Comparison of ENCODE assay signal across 8 cellular contexts in genomic region chr5:151447174-151448037, GRCh38. TPM values are rescaled to one million over a fixed set of nuclear protein-coding genes. Genes with fewer than 3 reads are reported as not detected.
DNase-seq lines count a peak whose midpoint lies in the region; ATAC-seq, FAIRE-seq and TF ChIP-seq lines count a peak whose summit lies in the region.

Gene SLC36A1 (plus strand): TSS chr5:151447603. CDS start chr5:151458793, 11,190 bp downstream.

- TF ChIP-seq CTCF in progenitor cell of endocrine pancreas (IDR thresholded peaks at IDR 0.05; ENCODE audit: unreplicated experiment) = peak; percentile 93
- TF ChIP-seq CTCF in upper lobe of right lung (IDR thresholded peaks at IDR 0.05) = peak; percentile 95

- no peaks in the 10 kb centered on the region for H3K36me3 Mint-ChIP-seq in progenitor cell of endocrine pancreas (ENCODE audit: insufficient read depth)

- H3K27me3 Mint-ChIP-seq in progenitor cell of endocrine pancreas = peaks cover 7% of the 10 kb centered on the region

- peak; percentile 79 for ATAC-seq in HG02798 (IDR thresholded peaks at IDR 0.05; ENCODE audit: poor library complexity, unreplicated experiment)
- peak; percentile 94 to 98 for ATAC-seq in left cardiac atrium
- peak; percentile 100 for ATAC-seq in upper lobe of right lung

- peak; percentile 78 for DNase-seq in GM12891 (ENCODE audit: insufficient read length, low spot score)
- DNase-seq in NCI-H1417 treated with DMSO at 0.1 percent for 48 hours (lab: John Stamatoyannopoulos, UW) = peak; percentile 51
- DNase-seq in SW480 (ENCODE audit: low spot score) = peak; percentile 92
- peak; percentile 68 for DNase-seq in amniotic epithelial cell (ENCODE audit: low read depth)
- peak; percentile 96 for DNase-seq in left cardiac atrium
- peak; percentile 93 for DNase-seq in progenitor cell of endocrine pancreas (ENCODE audit: low spot score, unreplicated experiment)
- DNase-seq in upper lobe of right lung = peak; percentile 97

- TF ChIP-seq POLR2A in GM12891 (IDR thresholded peaks at IDR 0.05; ENCODE audit: low read depth, low read length) = peak; percentile 53

- intact Hi-C loops in left cardiac atrium (cut with DNase I) (loop anchor here (1.0 to 10.0 kb wide), 5 partner anchors 53 to 295 kb away; no protein-coding TSS in a partner anchor), upper lobe of right lung (cut with DNase I) (no loop called here)

- H3K4me1 Mint-ChIP-seq in progenitor cell of endocrine pancreas (ENCODE audit: low read depth) = peaks cover 12% of the 10 kb centered on the region

- H3K36me3 ChIP-seq in upper lobe of right lung = no peaks in the 10 kb centered on the region

- peak within 1 kb of the TSS; percentile 93 for H3K4me3 ChIP-seq in upper lobe of right lung

- peak within 1 kb of the TSS; percentile 91 for H3K27ac Mint-ChIP-seq in progenitor cell of endocrine pancreas

- H3K27ac ChIP-seq in upper lobe of right lung = peak within 1 kb of the TSS; percentile 56

- H3K4me1 ChIP-seq in upper lobe of right lung = no peaks in the 10 kb centered on the region

- H3K9me3 ChIP-seq in upper lobe of right lung = no peaks in the 10 kb centered on the region

- peak within 1 kb of the TSS; percentile 81 for H3K4me3 Mint-ChIP-seq in progenitor cell of endocrine pancreas (ENCODE audit: low read depth)

- no peaks in the 10 kb centered on the region for H3K27me3 ChIP-seq in upper lobe of right lung

- peak; percentile 94 for FAIRE-seq in GM12891 (lab: Jason Lieb, UNC)

- H3K9me3 Mint-ChIP-seq in progenitor cell of endocrine pancreas (ENCODE audit: low read depth) = no peaks in the 10 kb centered on the region

TF ChIP-seq in GM12891, 5 proteins besides CTCF, POLR2A, EP300 and RAD21:
- TF ChIP-seq TAF1 (IDR thresholded peaks at IDR 0.05; ENCODE audit: low read depth, low read length) = no peak
- no peak for TF ChIP-seq SPI1 (IDR thresholded peaks at IDR 0.05; ENCODE audit: low read depth, low read length)
- no peak for TF ChIP-seq PAX5 (IDR thresholded peaks at IDR 0.05; ENCODE audit: insufficient read depth, low read length, severe bottlenecking)
- TF ChIP-seq POU2F2 (IDR thresholded peaks at IDR 0.05; ENCODE audit: low read depth, low read length) = no peak
- TF ChIP-seq POLR2AphosphoS5 (IDR thresholded peaks at IDR 0.05; ENCODE audit: low read depth, low read length) = peak; percentile 45; the same call in 1 of the 2 replicates
TF ChIP-seq in GM12891: peak in this region for 1.

RNA-seq across cellular contexts. Expression of gene SLC36A1, which starts in this region (rescaled TPM):
- 1.1 TPM for polyA plus RNA-seq in GM12891 (2012; ENCODE audit: low read depth, missing spikeins)
- total RNA-seq in left cardiac atrium (1 to 10 TPM; 5.9 to 8.1 TPM), progenitor cell of endocrine pancreas (14.2 and 14.8 TPM in 2 replicates), upper lobe of right lung (9.6 TPM)

Comparison
In these comparisons a context has a peak if more than half of its experiments do, and no peak if none do; other contexts are left out.
1. Peak in every context shown above with its lines: DNase-seq, ATAC-seq, H3K4me3 ChIP-seq and H3K27ac ChIP-seq.